In genomic region chr7:22201182-22201880, GRCh38 we compare ENCODE assay signal across 22 cellular contexts.
"Had no signal": no experiment of that assay in that cellular context is flagged by ENCODE, and none has a peak within 500 bp of the region (broad histone marks: within the 10 kb centered on the region; RNA-seq: fewer than 3 reads in every experiment).

No MANE protein-coding gene starts in this region.

- H3K4me1 Mint-ChIP-seq: activated CD4-positive, alpha-beta T cell treated with anti-CD3 and anti-CD28 coated beads, Interleukin-2, amount 10 ng/mL, durations not matched to agents 24 days and 14 days had no signal

- H3K27ac Mint-ChIP-seq: activated CD4-positive, alpha-beta T cell treated with anti-CD3 and anti-CD28 coated beads, Interleukin-2, amount 10 ng/mL, durations not matched to agents 24 days and 14 days; activated CD8-positive, alpha-beta T cell treated with anti-CD3 and anti-CD28 coated beads, Interleukin-2, amount 10 ng/mL, durations not matched to agents 7 days and 5 days; activated T-cell treated with anti-CD3 and anti-CD28 coated beads, Interleukin-2, amount 50 U/mL, for 24 hours; activated T-helper 2 cell treated with anti-CD3 and anti-CD28 coated beads, Interferon-gamma antibody, Interleukin-2, Interleukin-4, amounts not matched to agents 10 μg/mL and 5 μg/mL and 100 μg/mL, durations not matched to agents 14 hours and 24 hours and 36 hours; natural killer cell treated with Interleukin-12 subunit alpha and Interleukin-12 subunit beta and Interleukin-15 and Interleukin-18, amount 100 ng/mL, for 72 hours had no signal

- H3K36me3 ChIP-seq: ascending aorta, breast epithelium, gastrocnemius medialis, thyroid gland had no signal

- H3K9me3 ChIP-seq: ascending aorta, breast epithelium, gastrocnemius medialis, right lobe of liver, SK-N-SH, stomach, thyroid gland had no signal

- ATAC-seq: activated CD8-positive, alpha-beta T cell treated with anti-CD3 and anti-CD28 coated beads, Interleukin-2, amount 10 ng/mL, durations not matched to agents 7 days and 5 days; esophagus mucosa; gastrocnemius medialis; natural killer cell treated with Interleukin-12 subunit alpha and Interleukin-12 subunit beta and Interleukin-15 and Interleukin-18, amount 100 ng/mL, for 72 hours; right lobe of liver had no signal

- H3K9me3 Mint-ChIP-seq: activated CD4-positive, alpha-beta T cell treated with anti-CD3 and anti-CD28 coated beads, Interleukin-2, amount 10 ng/mL, durations not matched to agents 24 days and 14 days; activated T-cell treated with anti-CD3 and anti-CD28 coated beads, Interleukin-2, amount 50 U/mL, for 24 hours; activated T-helper 2 cell treated with anti-CD3 and anti-CD28 coated beads, Interferon-gamma antibody, Interleukin-2, Interleukin-4, amounts not matched to agents 10 μg/mL and 5 μg/mL and 100 μg/mL, durations not matched to agents 14 hours and 24 hours and 36 hours; natural killer cell treated with Interleukin-12 subunit alpha and Interleukin-12 subunit beta and Interleukin-15 and Interleukin-18, amount 100 ng/mL, for 72 hours had no signal

- H3K4me3 Mint-ChIP-seq: activated CD4-positive, alpha-beta T cell treated with anti-CD3 and anti-CD28 coated beads, Interleukin-2, amount 10 ng/mL, durations not matched to agents 24 days and 14 days; activated CD8-positive, alpha-beta T cell treated with anti-CD3 and anti-CD28 coated beads, Interleukin-2, amount 10 ng/mL, durations not matched to agents 7 days and 5 days; activated T-cell treated with anti-CD3 and anti-CD28 coated beads, Interleukin-2, amount 50 U/mL, for 24 hours; natural killer cell treated with Interleukin-12 subunit alpha and Interleukin-12 subunit beta and Interleukin-15 and Interleukin-18, amount 100 ng/mL, for 72 hours had no signal

- H3K36me3 Mint-ChIP-seq: natural killer cell treated with Interleukin-12 subunit alpha and Interleukin-12 subunit beta and Interleukin-15 and Interleukin-18, amount 100 ng/mL, for 72 hours had no signal

- H3K4me1 ChIP-seq: breast epithelium, right lobe of liver, stomach, thyroid gland had no signal

- H3K27ac ChIP-seq: ascending aorta, breast epithelium, gastrocnemius medialis, right lobe of liver, stomach, thyroid gland had no signal

- H3K4me3 ChIP-seq: ascending aorta, breast epithelium, gastrocnemius medialis, right lobe of liver, smooth muscle cell, stomach, thyroid gland had no signal

- DNase-seq: activated CD4-positive, alpha-beta T cell treated with anti-CD3 and anti-CD28 coated beads, Interleukin-2, amount 10 ng/mL, durations not matched to agents 24 days and 14 days; activated CD4-positive, CD25-positive, alpha-beta regulatory T cell; activated CD8-positive, alpha-beta T cell treated with anti-CD3 and anti-CD28 coated beads, Interleukin-2, amount 10 ng/mL, durations not matched to agents 7 days and 5 days; activated naive CD4-positive, alpha-beta T cell treated with Interleukin-2 at 50 U/mL for 16 hours; activated T-cell treated with anti-CD3 and anti-CD28 coated beads, Interleukin-2, amount 50 U/mL, for 24 hours; cortex of kidney; effector CD4-positive, alpha-beta T cell; gastrocnemius medialis; mesendoderm; stimulated activated CD4-positive, alpha-beta T cell treated with anti-CD3 and anti-CD28 coated beads, Interleukin-4, amount 100 ng/mL, for 1 hour; stomach; T-helper 1 cell; T-helper 9 cell; thyroid gland had no signal

- H3K27me3 Mint-ChIP-seq: activated T-cell treated with anti-CD3 and anti-CD28 coated beads, Interleukin-2, amount 50 U/mL, for 24 hours had no signal

- H3K27me3 ChIP-seq: ascending aorta, breast epithelium, gastrocnemius medialis, right lobe of liver, stomach, thyroid gland had no signal
